9 cellular contexts compared by ENCODE assay signal in genomic region chr19:46471116-46471733, GRCh38. TPM values are rescaled to one million over a fixed set of nuclear protein-coding genes. Genes with fewer than 3 reads are reported as not detected.
DNase-seq lines count a peak whose midpoint lies in the region; ATAC-seq, FAIRE-seq and TF ChIP-seq lines count a peak whose summit lies in the region.
"Had no signal": no experiment of that assay in that cellular context is flagged by ENCODE, and none has a peak within 500 bp of the region (broad histone marks: within the 10 kb centered on the region; RNA-seq: fewer than 3 reads in every experiment).

TSS of gene PNMA8A (minus strand) at chr19:46471563. CDS start at chr19:46471035, 528 bp downstream.

- TF ChIP-seq EP300 in H1 (IDR thresholded peaks at IDR 0.05; ENCODE audit: borderline replicate concordance in 1 of 2, low read depth in 2 of 2, low read length in 2 of 2) (no peak), transverse colon (IDR thresholded peaks at IDR 0.05; ENCODE audit: low read depth) (no peak)

- H3K79me1 ChIP-seq in H1 (ENCODE audit: low read depth, low read length) (no peaks in the 10 kb centered on the region; the same call in 1 of the 2 replicates), mesenchymal stem cell (replicated peaks; ENCODE audit: low read length, poor library complexity, severe bottlenecking) (peaks cover 19% of the 10 kb centered on the region)

- no peak for ATAC-seq in GM21717 (IDR thresholded peaks at IDR 0.05; ENCODE audit: unreplicated experiment)

- peak within 1 kb of the TSS; percentile 15 for H4K91ac ChIP-seq in H1 (replicated peaks; ENCODE audit: insufficient read length, low read length)
- peak within 1 kb of the TSS; percentile 78 for H4K91ac ChIP-seq in mesenchymal stem cell (ENCODE audit: low read length)

- CTCF ChIA-PET in H1 (lab: Charles Lee; ENCODE audit: partially characterized antibody): interaction anchor here (0.5 to 3.0 kb wide), 7 partner anchors 11 to 99 kb away, joined by 3 to 8 read pairs (median 4); no protein-coding TSS in a partner anchor

- H3K4me3 ChIP-seq in H1 (ENCODE audit: extremely low read depth in 1 of 4, insufficient read depth in 2 of 4, low read depth in 3 of 4, low read length in 4 of 4): peak within 1 kb of the TSS; percentile 60 to 77 (median 72)
- peak within 1 kb of the TSS; percentile 61 to 65 for H3K4me3 ChIP-seq in mesenchymal stem cell (ENCODE audit: insufficient read depth in 1 of 2, low read depth in 1 of 2, low read length in 2 of 2)
- H3K4me3 ChIP-seq in transverse colon: peak within 1 kb of the TSS in 3 of 4 donors; percentile 14 to 41 (median 31)

- peak within 1 kb of the TSS; percentile 50 to 75 (median 68); a peak in 6 of 7 replicates for H3K9ac ChIP-seq in H1 (replicated peaks in 1 of 4; ENCODE audit: extremely low read depth in 1 of 4, low read depth in 3 of 4, low read length in 3 of 4)
- H3K9ac ChIP-seq in mesenchymal stem cell (ENCODE audit: low read length): peak within 1 kb of the TSS; percentile 72

- peak in 1 of 2 experiments; percentile 59; a peak in 2 of 3 replicates for TF ChIP-seq POLR2A in H1 (IDR thresholded peaks at IDR 0.05; ENCODE audit: control extremely low read depth in 1 of 2, low read depth in 2 of 2, low read length in 2 of 2)
- no peak for TF ChIP-seq POLR2A in transverse colon (IDR thresholded peaks at IDR 0.05)

- H2AK5ac ChIP-seq in H1 (ENCODE audit: low read depth, low read length) (peak within 1 kb of the TSS; percentile 53; the same call in 1 of the 2 replicates), mesenchymal stem cell (ENCODE audit: low read length, severe bottlenecking) (peak within 1 kb of the TSS; percentile 23)

- POLR2A ChIA-PET in H1 (lab: Charles Lee; ENCODE audit: partially characterized antibody): interaction anchor here (0.7 to 1.0 kb wide), 3 partner anchors 9 to 132 kb away, joined by 3 to 5 read pairs (median 3); no protein-coding TSS in a partner anchor

- in situ Hi-C loops in transverse colon (cut with MboI; ENCODE audit: low pct_ligation_motif_present in 1 of 4, low pct_unique_long_range_greater_than_20kb in 1 of 4, low sequenced_read_pairs in 3 of 4): no loop called here

- H2BK20ac ChIP-seq in H1 (ENCODE audit: low read length): no peak within 1 kb of the TSS

- WGBS in H1 (ENCODE audit: extremely low coverage in 1 of 2, insufficient coverage in 1 of 2, insufficient read length in 1 of 2, insufficient replicate concordance in 2 of 2, low coverage in 1 of 2, low lambda C conversion rate in 2 of 2, missing lambda C conversion rate in 1 of 2), 2 experiments: 3% methylated on average over 50 of the region's 57 CpGs; no CpG with 5 or more reads in 1 of the 2 experiments
- WGBS in mesenchymal stem cell: 2% methylated on average over 57 of the region's 57 CpGs
- WGBS in transverse colon (ENCODE audit: low coverage in 1 of 2), 2 donors: 9% methylated on average over 22 of the region's 57 CpGs; no CpG with 5 or more reads in 1 of the 2 donors

- no peak for FAIRE-seq in H1 (lab: Jason Lieb, UNC)

- H3K18ac ChIP-seq in H1 (ENCODE audit: extremely low read depth, low read length): peak within 1 kb of the TSS; percentile 48; the same call in 1 of the 2 replicates
- H3K18ac ChIP-seq in mesenchymal stem cell (ENCODE audit: low read depth in 1 of 2, low read length in 2 of 2): peak within 1 kb of the TSS; percentile 48 to 97

- H2BK12ac ChIP-seq in H1 (ENCODE audit: low read depth, low read length) (0 out of 2 replicates have a peak within 1 kb of the TSS, but pooled peaks have one; percentile 60), mesenchymal stem cell (ENCODE audit: low read length in 2 of 2) (peak within 1 kb of the TSS in 1 of 2 experiments; percentile 74)

- H3K23ac ChIP-seq in H1 (ENCODE audit: insufficient read length): no peak within 1 kb of the TSS
- peak within 1 kb of the TSS in 1 of 2 experiments; percentile 5 for H3K23ac ChIP-seq in mesenchymal stem cell (ENCODE audit: low read length in 2 of 2)

- H3K36me3 ChIP-seq in H1 (ENCODE audit: control insufficient read depth in 2 of 4, insufficient read depth in 4 of 4, low read length in 3 of 4) (peaks cover 0 to 19% (median 11%) of the 10 kb centered on the region in 4 experiments; a peak in 6 of 8 replicates), mesenchymal stem cell (ENCODE audit: control insufficient read depth in 1 of 2, insufficient read depth in 2 of 2, low read depth in 1 of 2, low read length in 2 of 2) (peaks cover 0 to 24% of the 10 kb centered on the region in 2 experiments), transverse colon (no peaks in the 10 kb centered on the region)

- H3K9me3 ChIP-seq in H1 (ENCODE audit: insufficient read depth in 2 of 2, low read depth in 1 of 2, low read length in 1 of 2) (no peaks in the 10 kb centered on the region), mesenchymal stem cell (ENCODE audit: control insufficient read depth, low read length) (no peaks in the 10 kb centered on the region), transverse colon (no peaks in the 10 kb centered on the region)

- H3K27me3 ChIP-seq in H1 (replicated peaks in 1 of 4; ENCODE audit: control insufficient read depth in 3 of 4, extremely low read depth in 1 of 4, insufficient read depth in 3 of 4, low read length in 3 of 4) (peaks cover 0 to 7% (median 0%) of the 10 kb centered on the region in 4 experiments; a peak in 3 of 7 replicates), mesenchymal stem cell (ENCODE audit: control insufficient read depth in 1 of 2, insufficient read depth in 1 of 2, low read length in 2 of 2) (no peaks in the 10 kb centered on the region), transverse colon (peaks cover 48% of the 10 kb centered on the region)

- TF ChIP-seq CTCF in H1 (IDR thresholded peaks at IDR 0.05; ENCODE audit: control extremely low read depth in 1 of 3, insufficient read depth in 1 of 3, low read depth in 1 of 3, low read length in 3 of 3) (no peak), transverse colon (IDR thresholded peaks at IDR 0.05) (peak in 2 of 5 experiments; percentile 3 to 13)

- H3K4me1 ChIP-seq in H1 (replicated peaks in 1 of 4; ENCODE audit: control insufficient read depth in 3 of 4, insufficient read depth in 4 of 4, low read length in 3 of 4) (peaks cover 0 to 7% (median 3%) of the 10 kb centered on the region in 4 experiments; a peak in 4 of 7 replicates), mesenchymal stem cell (ENCODE audit: control insufficient read depth, insufficient read depth, low read depth, low read length) (peaks cover 21% of the 10 kb centered on the region), transverse colon (peaks cover 3 to 11% (median 7%) of the 10 kb centered on the region in 4 donors)

- H3K27ac ChIP-seq in H1 (ENCODE audit: low read depth, low read length) (no peak within 1 kb of the TSS), mesenchymal stem cell (ENCODE audit: low read length, poor library complexity, severe bottlenecking) (peak within 1 kb of the TSS; percentile 46), transverse colon (peak within 1 kb of the TSS; percentile 56 to 67 (median 62))
- H3K27ac ChIP-seq: HL-60 had no signal

- no peak within 1 kb of the TSS for H2BK15ac ChIP-seq in H1 (ENCODE audit: low read length)
- peak within 1 kb of the TSS; percentile 87 for H2BK15ac ChIP-seq in mesenchymal stem cell (ENCODE audit: low read depth, poor library complexity, severe bottlenecking)

- H4K5ac ChIP-seq in H1 (ENCODE audit: insufficient read length, low read depth, low read length): no peak within 1 kb of the TSS

- DNase-seq in EL (peak; percentile 59), NCI-H446 treated with DMSO at 0.1 percent for 48 hours (lab: John Stamatoyannopoulos, UW) (peak; percentile 69), H1 (ENCODE audit: low read depth in 1 of 2, low spot score in 2 of 2) (peak; percentile 74 to 94), mesenchymal stem cell (peak; percentile 84), transverse colon (peak; percentile 24), activated gamma-delta T cell (lab: John Stamatoyannopoulos, UW) (no peak), NAMALWA (ENCODE audit: low spot score) (no peak)

- H2AFZ ChIP-seq in H1 (ENCODE audit: low read length) (peak within 1 kb of the TSS; percentile 71), mesenchymal stem cell (ENCODE audit: low read depth, low read length) (peak within 1 kb of the TSS; percentile 60)

- H3K4me2 ChIP-seq in H1 (ENCODE audit: insufficient read depth in 1 of 2, low read depth in 2 of 2, low read length in 2 of 2): peak within 1 kb of the TSS; percentile 83 to 90
- H3K4me2 ChIP-seq in mesenchymal stem cell (ENCODE audit: low read length, poor library complexity, severe bottlenecking): peak within 1 kb of the TSS; percentile 95

- no peak for TF ChIP-seq RAD21 in H1 (IDR thresholded peaks at IDR 0.05 in 1 of 2, conservative IDR thresholded peaks at IDR 0.05 in 1 of 2; ENCODE audit: low read depth in 2 of 2, low read length in 2 of 2)

- peak within 1 kb of the TSS; percentile 71 for H4K8ac ChIP-seq in H1 (ENCODE audit: extremely low read depth, insufficient read depth, low read length)
- peak within 1 kb of the TSS; percentile 94 for H4K8ac ChIP-seq in mesenchymal stem cell (ENCODE audit: low read length)

- H3K23me2 ChIP-seq in H1 (ENCODE audit: low read depth, low read length): peaks cover 9% of the 10 kb centered on the region

- no peak within 1 kb of the TSS for H3K56ac ChIP-seq in H1 (replicated peaks; ENCODE audit: insufficient read length, low read depth, low read length)

- H3K4ac ChIP-seq in H1 (replicated peaks; ENCODE audit: insufficient read length, low read depth, low read length) (no peak within 1 kb of the TSS), mesenchymal stem cell (ENCODE audit: low read depth in 1 of 2, low read length in 2 of 2) (peak within 1 kb of the TSS; percentile 76 to 78)

- no peaks in the 10 kb centered on the region for H4K20me1 ChIP-seq in H1 (replicated peaks in 1 of 2; ENCODE audit: control insufficient read depth in 1 of 2, insufficient read depth in 2 of 2, low read length in 2 of 2)

- H2BK5ac ChIP-seq in H1 (ENCODE audit: low read depth, low read length) (0 out of 2 replicates have a peak within 1 kb of the TSS, but pooled peaks have one; percentile 49), mesenchymal stem cell (ENCODE audit: low read depth, low read length, poor library complexity, severe bottlenecking) (peak within 1 kb of the TSS; percentile 32)

- intact Hi-C loops in transverse colon (cut with DNase I; ENCODE audit: low total_unique reads): no loop called here

- H2BK120ac ChIP-seq in H1 (replicated peaks; ENCODE audit: low read depth, low read length) (no peak within 1 kb of the TSS), mesenchymal stem cell (ENCODE audit: low read depth, low read length) (peak within 1 kb of the TSS; percentile 21)

- peaks cover 0 to 9% of the 10 kb centered on the region in 2 experiments; a peak in 1 of 4 replicates for H3K79me2 ChIP-seq in H1 (ENCODE audit: control insufficient read depth in 1 of 2, insufficient read depth in 2 of 2, low read length in 2 of 2)

- no peak within 1 kb of the TSS for H3K14ac ChIP-seq in H1 (ENCODE audit: insufficient read length)
- peak within 1 kb of the TSS in 1 of 2 experiments; percentile 90 for H3K14ac ChIP-seq in mesenchymal stem cell (ENCODE audit: low read length in 2 of 2)

RNA-seq across cellular contexts. Expression of gene PNMA8A, which starts in this region (rescaled TPM):
- total RNA-seq in H1 (2021; fragmentation: NEBNext Ultra II Directional; extraction: Animal tissue kit (Norgen Biotek cat#: 25700)): 21.6 and 22.8 TPM in 2 replicates
- polyA plus RNA-seq in H1 (2011; rRNA removed): 9.2 and 10.0 TPM in 2 replicates
- polyA plus RNA-seq in H1 (2011; cell fraction: cytosol; rRNA removed): 17.7 TPM
- 10.5 TPM for polyA plus RNA-seq in H1 (2011; cell fraction: nucleus; rRNA removed)
- polyA plus RNA-seq in H1 (2012, experiment 1 of 2): 18.2 to 23.5 TPM (median 22.2 TPM) in 4 replicates
- 5.2 TPM for polyA plus RNA-seq in H1 (2012, experiment 2 of 2)
- polyA plus RNA-seq in H1 (2013, experiment 1 of 2): 13.0 TPM
- polyA plus RNA-seq in H1 (2013, experiment 2 of 2): 14.5 TPM
- 12.3 and 19.4 TPM in 2 replicates for polyA minus RNA-seq in H1 (2011; rRNA and poly(A)+ RNA removed)
- 8.4 TPM for polyA minus RNA-seq in H1 (2011; cell fraction: cytosol; rRNA and poly(A)+ RNA removed)
- polyA minus RNA-seq in H1 (2011; cell fraction: nucleus; rRNA and poly(A)+ RNA removed): 7.3 TPM
- 13.7 TPM for polyA plus RNA-seq in mesenchymal stem cell (2013, experiment 1 of 2)
- 14.5 TPM for polyA plus RNA-seq in mesenchymal stem cell (2013, experiment 2 of 2)
- under 1 TPM in 3 of 4 donors, not detected in 1; 0.20 to 0.68 (median 0.64) TPM for total RNA-seq in transverse colon

Comparison
In these comparisons a context has a peak if more than half of its experiments do, and no peak if none do; other contexts are left out.
1. RNA of gene PNMA8A (total RNA-seq): 21.6 to 22.8 TPM in H1; 0.20 to 0.68 TPM in transverse colon; every median in the first group is over 10 times any median in the second.
2. Peak in DNase-seq, H3K4me3 ChIP-seq and H3K27ac ChIP-seq in transverse colon; RNA of the gene not detected or under 1 TPM.
3. DNase-seq: peak in EL (single experiment), NCI-H446 treated with DMSO at 0.1 percent for 48 hours (single experiment), H1 (2 of 2) and mesenchymal stem cell (single experiment); none in activated gamma-delta T cell (single experiment) and NAMALWA (single experiment).
4. Peak in every context shown above with its lines, with median percentiles within 50 percentile points of each other: H3K4me3 ChIP-seq.